ENCODE assay signal across 11 cellular contexts in genomic region chr11:128367573-128367972, GRCh38.
DNase-seq lines count a peak whose midpoint lies in the region; ATAC-seq and TF ChIP-seq lines count a peak whose summit lies in the region.
"Had no signal": no experiment of that assay in that cellular context is flagged by ENCODE, and none has a peak within 500 bp of the region (broad histone marks: within the 10 kb centered on the region; RNA-seq: fewer than 3 reads in every experiment).

No MANE protein-coding gene starts in this region.

- no peak overlapping the region for H3K23ac ChIP-seq in neuronal stem cell (ENCODE audit: low read depth, low read length, poor library complexity)

- no peaks in the 10 kb centered on the region for H3K36me3 Mint-ChIP-seq in activated naive CD4-positive, alpha-beta T cell treated with anti-CD3 and anti-CD28 coated beads, Interleukin-2, amount 50 U/mL, for 24 hours

- peaks cover 5% of the 10 kb centered on the region for H3K9me3 Mint-ChIP-seq in activated naive CD4-positive, alpha-beta T cell treated with anti-CD3 and anti-CD28 coated beads, Interleukin-2, amount 50 U/mL, for 24 hours

- H2BK15ac ChIP-seq in neuronal stem cell (ENCODE audit: low read length) = no peak overlapping the region

- H3K18ac ChIP-seq in neuronal stem cell (ENCODE audit: low read length) = no peak overlapping the region

- H3K9ac ChIP-seq in neuronal stem cell (ENCODE audit: low read depth, low read length, poor library complexity) = no peak overlapping the region

- TF ChIP-seq CTCF in tibial artery (IDR thresholded peaks at IDR 0.05) = no peak

- no peak overlapping the region for H3K4me3 ChIP-seq in neuronal stem cell (ENCODE audit: low read length in 2 of 2)
- no peak overlapping the region for H3K4me3 ChIP-seq in tibial artery

- H3K9me3 ChIP-seq in neuronal stem cell (replicated peaks in 1 of 2; ENCODE audit: control insufficient read depth in 2 of 2, insufficient read depth in 1 of 2, low read depth in 1 of 2, low read length in 2 of 2) (no peaks in the 10 kb centered on the region), tibial artery (no peaks in the 10 kb centered on the region)

- H3K79me1 ChIP-seq in neuronal stem cell (ENCODE audit: low read depth, low read length) = no peaks in the 10 kb centered on the region

- no peak overlapping the region for H2AFZ ChIP-seq in neuronal stem cell (ENCODE audit: low read length)

- H3K27ac Mint-ChIP-seq in activated naive CD4-positive, alpha-beta T cell treated with anti-CD3 and anti-CD28 coated beads, Interleukin-2, amount 50 U/mL, for 24 hours = no peak overlapping the region

- no peak overlapping the region for H3K4me2 ChIP-seq in neuronal stem cell (ENCODE audit: insufficient read depth, low read length, poor library complexity, severe bottlenecking)

- H3K27me3 Mint-ChIP-seq in activated naive CD4-positive, alpha-beta T cell treated with anti-CD3 and anti-CD28 coated beads, Interleukin-2, amount 50 U/mL, for 24 hours = no peaks in the 10 kb centered on the region

- no peak for DNase-seq in RKO (ENCODE audit: low spot score)
- no peak for DNase-seq in neuronal stem cell (ENCODE audit: low spot score)
- no peak for DNase-seq in tibial artery
- DNase-seq in NCI-H1092 treated with DMSO at 0.1 percent for 48 hours (lab: John Stamatoyannopoulos, UW) = no peak
- DNase-seq: foreskin keratinocyte, left ventricle myocardium superior, NCI-H1092 had no signal

- H3K4me3 Mint-ChIP-seq in activated naive CD4-positive, alpha-beta T cell treated with anti-CD3 and anti-CD28 coated beads, Interleukin-2, amount 50 U/mL, for 24 hours = peak overlapping the region; percentile 59

- H3K4me1 ChIP-seq in neuronal stem cell (ENCODE audit: control insufficient read depth in 2 of 2, insufficient read depth in 1 of 2, low read depth in 1 of 2, low read length in 2 of 2) = peaks cover 0 to 3% of the 10 kb centered on the region in 2 donors
- peaks cover 0 to 15% (median 0%) of the 10 kb centered on the region in 4 donors for H3K4me1 ChIP-seq in tibial artery
- H3K4me1 ChIP-seq: foreskin keratinocyte had no signal

- no peak overlapping the region for H4K91ac ChIP-seq in neuronal stem cell (ENCODE audit: low read depth, low read length, poor library complexity)

- no peak overlapping the region for H2BK120ac ChIP-seq in neuronal stem cell (ENCODE audit: low read depth, low read length)

- intact Hi-C loops in tibial artery (cut with DNase I; ENCODE audit: low total_unique reads) = no loop called here

- H3K27ac ChIP-seq in neuronal stem cell (replicated peaks; ENCODE audit: low read length) (no peak overlapping the region), tibial artery (no peak overlapping the region)
- H3K27ac ChIP-seq: foreskin keratinocyte had no signal

- no peak overlapping the region for H3K4ac ChIP-seq in neuronal stem cell (ENCODE audit: low read length)

- TF ChIP-seq POLR2A in GM18505 (IDR thresholded peaks at IDR 0.05; ENCODE audit: borderline replicate concordance, extremely low read depth, insufficient read depth, insufficient read length) = no peak

- peak; percentile 53 for ATAC-seq in GM18505 (IDR thresholded peaks at IDR 0.05; ENCODE audit: unreplicated experiment)
- ATAC-seq in GM21423 (IDR thresholded peaks at IDR 0.05; ENCODE audit: unreplicated experiment) = peak; percentile 78
- ATAC-seq in HG03469 (IDR thresholded peaks at IDR 0.05; ENCODE audit: unreplicated experiment) = peak; percentile 74
- ATAC-seq: foreskin keratinocyte, left ventricle myocardium superior had no signal

- no CpG with 5 or more reads among the region's 10 CpGs for WGBS in neuronal stem cell (ENCODE audit: extremely low coverage in 2 of 2, insufficient read length in 2 of 2, insufficient replicate concordance in 1 of 2), 2 donors

- no peaks in the 10 kb centered on the region for H3K36me3 ChIP-seq in neuronal stem cell (replicated peaks in 1 of 2; ENCODE audit: control insufficient read depth in 2 of 2, insufficient read depth in 2 of 2, low read length in 2 of 2)
- no peaks in the 10 kb centered on the region for H3K36me3 ChIP-seq in tibial artery

- no peak overlapping the region for H4K8ac ChIP-seq in neuronal stem cell (ENCODE audit: low read depth, low read length)

- H2BK12ac ChIP-seq in neuronal stem cell (ENCODE audit: low read length) = no peak overlapping the region

- no peak overlapping the region for H2BK5ac ChIP-seq in neuronal stem cell (ENCODE audit: low read length)

- no peak overlapping the region for H3K14ac ChIP-seq in neuronal stem cell (ENCODE audit: low read length)

- H3K4me1 Mint-ChIP-seq in activated naive CD4-positive, alpha-beta T cell treated with anti-CD3 and anti-CD28 coated beads, Interleukin-2, amount 50 U/mL, for 24 hours = peaks cover 32% of the 10 kb centered on the region

- H3K27me3 ChIP-seq in neuronal stem cell (ENCODE audit: control insufficient read depth in 3 of 3, insufficient read depth in 3 of 3, low read depth in 1 of 3, low read length in 3 of 3) (no peaks in the 10 kb centered on the region), tibial artery (no peaks in the 10 kb centered on the region)
- H3K27me3 ChIP-seq: foreskin keratinocyte had no signal

- H2AK5ac ChIP-seq in neuronal stem cell (ENCODE audit: low read depth, low read length) = no peak overlapping the region
